ENCODE assay signal across 8 cellular contexts in the genomic region with DNA sequence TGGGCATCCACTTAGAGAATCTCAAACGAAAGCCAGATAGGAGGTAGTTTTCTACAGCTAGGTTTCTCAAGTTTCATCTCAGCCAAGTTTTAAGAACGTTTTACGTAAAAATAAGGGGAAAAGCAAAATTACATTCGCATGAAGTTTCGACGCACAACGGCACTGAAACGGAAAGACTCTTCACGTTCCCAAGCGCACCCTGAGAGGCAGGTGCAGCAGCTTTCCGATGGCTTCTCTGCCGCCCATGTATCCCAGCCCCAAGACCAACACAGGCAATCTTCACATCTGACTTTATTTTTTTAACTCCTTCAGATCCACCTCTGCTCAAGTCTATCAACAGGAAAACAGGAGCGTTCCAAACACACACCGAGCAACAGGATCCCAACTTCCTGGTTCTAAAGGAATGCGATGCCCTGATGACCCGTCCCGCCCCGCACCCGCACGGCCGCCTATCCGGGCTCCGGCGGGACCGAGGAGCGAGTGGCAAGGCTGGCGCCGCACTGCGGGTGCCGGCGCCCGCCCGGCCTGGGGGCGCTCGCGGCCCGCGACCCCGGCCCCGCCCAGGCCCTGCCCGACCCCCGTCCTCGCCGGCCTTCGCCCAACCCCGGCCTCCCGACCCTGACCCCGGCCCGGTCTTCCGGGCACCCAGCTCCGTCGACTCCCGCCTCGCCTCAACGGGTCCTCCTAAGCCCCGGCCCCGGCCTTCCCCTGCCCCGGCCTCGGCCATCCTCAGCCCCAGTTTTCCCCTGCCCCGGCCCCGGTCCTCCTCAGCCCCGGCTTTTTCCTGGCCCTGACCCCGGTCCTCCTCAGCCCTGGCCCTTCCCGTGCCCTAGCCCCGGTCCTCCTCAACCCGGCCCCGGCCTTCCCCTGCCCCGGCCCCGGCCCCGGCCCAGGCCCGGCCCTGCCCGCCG. TPM values are rescaled to one million over a fixed set of nuclear protein-coding genes. Genes with fewer than 3 reads are reported as not detected.
DNase-seq lines count a peak whose midpoint lies in the region; ATAC-seq, FAIRE-seq and TF ChIP-seq lines count a peak whose summit lies in the region.

No MANE protein-coding gene starts in this region.

- peaks cover 36% of the 10 kb centered on the region for H3K4me1 Mint-ChIP-seq in activated T-helper 1 cell treated with anti-CD3 and anti-CD28 coated beads, Interleukin-12 subunit alpha, Interleukin-12 subunit beta, Interleukin-2, Interleukin-4 antibody, amounts not matched to agents 30 ng/mL and 10 ng/mL and 1 ng/mL, durations not matched to agents 14 hours and 24 hours and 36 hours (ENCODE audit: low read depth)
- peaks cover 21% of the 10 kb centered on the region for H3K4me1 Mint-ChIP-seq in neural progenitor cell

- H3K4me1 ChIP-seq in A549 (peaks cover 49% of the 10 kb centered on the region), neural progenitor cell (peaks cover 11% of the 10 kb centered on the region)

- H3K9me3 ChIP-seq in A549 (no peaks in the 10 kb centered on the region), neural progenitor cell (ENCODE audit: low read depth) (no peaks in the 10 kb centered on the region)

- H3K4me3 ChIP-seq in A549 (peak overlapping the region; percentile 99), NB4 (ENCODE audit: low read depth, low read length) (peak overlapping the region; percentile 71), fibroblast of villous mesenchyme (ENCODE audit: low read depth, low read length) (peak overlapping the region; percentile 70), neural progenitor cell (peak overlapping the region; percentile 99)

- H4K20me1 ChIP-seq in neural progenitor cell (ENCODE audit: low read depth): peaks cover 53% of the 10 kb centered on the region

- FAIRE-seq in A549 (lab: Jason Lieb, UNC): no peak

- no peaks in the 10 kb centered on the region for H3K9me3 Mint-ChIP-seq in activated T-helper 1 cell treated with anti-CD3 and anti-CD28 coated beads, Interleukin-12 subunit alpha, Interleukin-12 subunit beta, Interleukin-2, Interleukin-4 antibody, amounts not matched to agents 30 ng/mL and 10 ng/mL and 1 ng/mL, durations not matched to agents 14 hours and 24 hours and 36 hours
- H3K9me3 Mint-ChIP-seq in neural progenitor cell: no peaks in the 10 kb centered on the region

- H2AFZ ChIP-seq in neural progenitor cell (replicated peaks): no peak overlapping the region

- H3K36me3 Mint-ChIP-seq in activated T-helper 1 cell treated with anti-CD3 and anti-CD28 coated beads, Interleukin-12 subunit alpha, Interleukin-12 subunit beta, Interleukin-2, Interleukin-4 antibody, amounts not matched to agents 30 ng/mL and 10 ng/mL and 1 ng/mL, durations not matched to agents 14 hours and 24 hours and 36 hours (ENCODE audit: low read depth): peaks cover 16% of the 10 kb centered on the region
- peaks cover 3% of the 10 kb centered on the region for H3K36me3 Mint-ChIP-seq in neural progenitor cell

- H3K36me3 ChIP-seq in neural progenitor cell: no peaks in the 10 kb centered on the region

- H3K4me2 ChIP-seq in A549 (peak overlapping the region; percentile 90), neural progenitor cell (peak overlapping the region; percentile 92)

- TF ChIP-seq POLR2A in A549 (IDR thresholded peaks at IDR 0.05; ENCODE audit: low read length) (no peak), GM18505 (IDR thresholded peaks at IDR 0.05; ENCODE audit: borderline replicate concordance, extremely low read depth, insufficient read depth, insufficient read length) (no peak), NB4 (IDR thresholded peaks at IDR 0.05; ENCODE audit: extremely low read depth, insufficient read length) (no peak)

- H3K27me3 Mint-ChIP-seq in activated T-helper 1 cell treated with anti-CD3 and anti-CD28 coated beads, Interleukin-12 subunit alpha, Interleukin-12 subunit beta, Interleukin-2, Interleukin-4 antibody, amounts not matched to agents 30 ng/mL and 10 ng/mL and 1 ng/mL, durations not matched to agents 14 hours and 24 hours and 36 hours (ENCODE audit: insufficient read depth): no peaks in the 10 kb centered on the region
- H3K27me3 Mint-ChIP-seq in neural progenitor cell (ENCODE audit: insufficient read depth, low read depth): no peaks in the 10 kb centered on the region

- CTCF ChIA-PET in A549 (lab: Yijun Ruan, JAX): interaction anchor here (0.9 kb wide), 1 partner anchor 27 kb away, joined by 3 read pairs; no protein-coding TSS in a partner anchor

- peak overlapping the region; percentile 98 to 99 for H3K27ac ChIP-seq in A549
- peak overlapping the region; percentile 96 for H3K27ac ChIP-seq in neural progenitor cell

- H3K79me2 ChIP-seq in neural progenitor cell (ENCODE audit: low read depth): peaks cover 54% of the 10 kb centered on the region

- WGBS in A549 (ENCODE audit: missing lambda C conversion rate): under 1% methylated on average over 15 of the region's 73 CpGs

- no peak for TF ChIP-seq EP300 in A549 (IDR thresholded peaks at IDR 0.05)

- H3F3A ChIP-seq in neural progenitor cell (ENCODE audit: low read depth): peaks cover 25% of the 10 kb centered on the region

- intact Hi-C loops in activated T-helper 1 cell treated with anti-CD3 and anti-CD28 coated beads, Interleukin-12 subunit alpha, Interleukin-12 subunit beta, Interleukin-2, Interleukin-4 antibody, amounts not matched to agents 30 ng/mL and 10 ng/mL and 1 ng/mL, durations not matched to agents 14 hours and 24 hours and 36 hours (cut with micrococcal nuclease): loop anchor here (1.0 to 2.0 kb wide), 5 partner anchors 58 to 180 kb away; a partner anchor contains a TSS

- DNase-seq in A549 (ENCODE audit: low read depth in 1 of 2, low spot score in 1 of 2): peak; percentile 50 to 56
- DNase-seq in NB4 (ENCODE audit: low read depth): peak; percentile 56
- DNase-seq in activated T-helper 1 cell treated with anti-CD3 and anti-CD28 coated beads, Interleukin-12 subunit alpha, Interleukin-12 subunit beta, Interleukin-2, Interleukin-4 antibody, amounts not matched to agents 30 ng/mL and 10 ng/mL and 1 ng/mL, durations not matched to agents 14 hours and 24 hours and 36 hours (ENCODE audit: low spot score): peak; percentile 25
- peak; percentile 61 for DNase-seq in fibroblast of villous mesenchyme (ENCODE audit: low read depth)
- DNase-seq in neural progenitor cell (ENCODE audit: low spot score): peak; percentile 82
- no peak for DNase-seq in occipital lobe (lab: John Stamatoyannopoulos, UW)

- peak overlapping the region; percentile 70 for H3K9ac ChIP-seq in neural progenitor cell

- no peaks in the 10 kb centered on the region for H3K27me3 ChIP-seq in neural progenitor cell

- TF ChIP-seq CTCF in A549 (IDR thresholded peaks at IDR 0.05) (no peak), NB4 (IDR thresholded peaks at IDR 0.05; ENCODE audit: low read depth, low read length) (no peak), fibroblast of villous mesenchyme (IDR thresholded peaks at IDR 0.05; ENCODE audit: insufficient read depth, low read depth, low read length) (no peak), neural progenitor cell (IDR thresholded peaks at IDR 0.05) (no peak)

- POLR2A ChIA-PET in A549 (lab: Yijun Ruan, JAX): interaction anchor here (0.7 to 3.0 kb wide), 4 partner anchors 19 to 125 kb away, joined by 3 to 25 read pairs (median 6); a partner anchor contains a TSS

- ATAC-seq in A549: peak; percentile 47 to 52
- ATAC-seq in GM18505 (IDR thresholded peaks at IDR 0.05; ENCODE audit: unreplicated experiment): peak; percentile 11
- ATAC-seq in GM21447 (IDR thresholded peaks at IDR 0.05; ENCODE audit: unreplicated experiment): no peak

- no peak for TF ChIP-seq RAD21 in A549 (conservative IDR thresholded peaks at IDR 0.05 in 1 of 2, IDR thresholded peaks at IDR 0.05 in 1 of 2)

- H3K4me3 Mint-ChIP-seq in activated T-helper 1 cell treated with anti-CD3 and anti-CD28 coated beads, Interleukin-12 subunit alpha, Interleukin-12 subunit beta, Interleukin-2, Interleukin-4 antibody, amounts not matched to agents 30 ng/mL and 10 ng/mL and 1 ng/mL, durations not matched to agents 14 hours and 24 hours and 36 hours: peak overlapping the region; percentile 99
- H3K4me3 Mint-ChIP-seq in neural progenitor cell: peak overlapping the region; percentile 95

- H3K27ac Mint-ChIP-seq in activated T-helper 1 cell treated with anti-CD3 and anti-CD28 coated beads, Interleukin-12 subunit alpha, Interleukin-12 subunit beta, Interleukin-2, Interleukin-4 antibody, amounts not matched to agents 30 ng/mL and 10 ng/mL and 1 ng/mL, durations not matched to agents 14 hours and 24 hours and 36 hours: peak overlapping the region; percentile 96
- H3K27ac Mint-ChIP-seq in neural progenitor cell: peak overlapping the region; percentile 87

TF ChIP-seq in A549, 52 proteins besides CTCF, POLR2A, EP300 and RAD21 (continues in another document):
- TF ChIP-seq RFX5 (IDR thresholded peaks at IDR 0.05): no peak
- no peak for TF ChIP-seq BHLHE40 (IDR thresholded peaks at IDR 0.05; ENCODE audit: low read depth, low read length)
- TF ChIP-seq POLR2AphosphoS2 (conservative IDR thresholded peaks at IDR 0.05; ENCODE audit: low read length): no peak
- TF ChIP-seq ESRRA (IDR thresholded peaks at IDR 0.05; ENCODE audit: borderline replicate concordance, low read length): no peak
- no peak for TF ChIP-seq JUN (IDR thresholded peaks at IDR 0.05)

RNA-seq across cellular contexts. Expression of a gene that starts 0.8 kb away (rescaled TPM):
- polyA plus RNA-seq in A549 (2011; rRNA removed) (53.7 and 54.2 TPM in 2 replicates), A549 (2017; fragmentation: RNase III; extraction: RNeasy Plus Mini Kit Qiagen cat#74134 plus additional on column Dnase treatment) (25.5 to 26.9 TPM (median 26.4 TPM) in 3 replicates)
- 25.0 and 26.9 TPM in 2 replicates for polyA plus RNA-seq in A549 (2012; cell fraction: cytosol; rRNA removed)
- polyA plus RNA-seq in A549 (2012; cell fraction: nucleus; rRNA removed): 47.2 and 60.8 TPM in 2 replicates
- 102 and 103 TPM in 2 replicates for polyA minus RNA-seq in A549 (2011; rRNA and poly(A)+ RNA removed)
- 172 and 174 TPM in 2 replicates for total RNA-seq in activated T-helper 1 cell treated with anti-CD3 and anti-CD28 coated beads, Interleukin-12 subunit alpha, Interleukin-12 subunit beta, Interleukin-2, Interleukin-4 antibody, amounts not matched to agents 30 ng/mL and 10 ng/mL and 1 ng/mL, durations not matched to agents 14 hours and 24 hours and 36 hours
- total RNA-seq in fibroblast of villous mesenchyme (49.0 and 57.4 TPM in 2 replicates), neural progenitor cell (ENCODE audit: low replicate concordance) (33.1 and 37.8 TPM in 2 replicates), occipital lobe (29.5 TPM)

RNA-seq across cellular contexts. Expression of a gene that starts 57.6 kb away (rescaled TPM):
- polyA plus RNA-seq in A549 (2011; rRNA removed): 60.7 and 104 TPM in 2 replicates
- polyA plus RNA-seq in A549 (2012; cell fraction: cytosol; rRNA removed): 28.3 and 43.8 TPM in 2 replicates
- polyA plus RNA-seq in A549 (2012; cell fraction: nucleus; rRNA removed): 41.6 and 66.0 TPM in 2 replicates
- 67.8 to 79.5 TPM (median 75.2 TPM) in 3 replicates for polyA plus RNA-seq in A549 (2017; fragmentation: RNase III; extraction: RNeasy Plus Mini Kit Qiagen cat#74134 plus additional on column Dnase treatment)
- polyA minus RNA-seq in A549 (2011; rRNA and poly(A)+ RNA removed): 60.5 and 73.4 TPM in 2 replicates
- total RNA-seq in activated T-helper 1 cell treated with anti-CD3 and anti-CD28 coated beads, Interleukin-12 subunit alpha, Interleukin-12 subunit beta, Interleukin-2, Interleukin-4 antibody, amounts not matched to agents 30 ng/mL and 10 ng/mL and 1 ng/mL, durations not matched to agents 14 hours and 24 hours and 36 hours: 193 and 202 TPM in 2 replicates
- total RNA-seq in fibroblast of villous mesenchyme: 35.4 and 38.9 TPM in 2 replicates
- total RNA-seq in neural progenitor cell (ENCODE audit: low replicate concordance): 32.4 and 53.4 TPM in 2 replicates
- 21.5 TPM for total RNA-seq in occipital lobe
